ENCODE assay signal across 10 cellular contexts in genomic region chr17:75842963-75843576, GRCh38. TPM values are rescaled to one million over a fixed set of nuclear protein-coding genes. Genes with fewer than 3 reads are reported as not detected.
DNase-seq lines count a peak whose midpoint lies in the region; ATAC-seq, FAIRE-seq and TF ChIP-seq lines count a peak whose summit lies in the region.
"Had no signal": no experiment of that assay in that cellular context is flagged by ENCODE, and none has a peak within 500 bp of the region (broad histone marks: within the 10 kb centered on the region; RNA-seq: fewer than 3 reads in every experiment).

No MANE protein-coding gene starts in this region.

- peaks cover 11% of the 10 kb centered on the region for H3K4me1 Mint-ChIP-seq in activated CD4-positive, alpha-beta T cell treated with anti-CD3 and anti-CD28 coated beads, Interleukin-2, amount 10 ng/mL, durations not matched to agents 24 days and 14 days

- no peak for ATAC-seq in HG02798 (IDR thresholded peaks at IDR 0.05; ENCODE audit: poor library complexity, unreplicated experiment)

- TF ChIP-seq CTCF in GM20000 (IDR thresholded peaks at IDR 0.05; ENCODE audit: extremely low read depth, missing control alignments) (no peak), endothelial cell of umbilical vein (IDR thresholded peaks at IDR 0.05; ENCODE audit: extremely low read depth in 1 of 2, insufficient read depth in 1 of 2, low read depth in 1 of 2, low read length in 2 of 2) (no peak)

- H2AFZ ChIP-seq in endothelial cell of umbilical vein (ENCODE audit: low read depth, low read length): peak overlapping the region; percentile 86

- no peaks in the 10 kb centered on the region for H3K9me1 ChIP-seq in endothelial cell of umbilical vein (replicated peaks; ENCODE audit: control insufficient read depth, extremely low read depth, insufficient read depth, low read length)

- peaks cover 31% of the 10 kb centered on the region for H3K4me1 ChIP-seq in endothelial cell of umbilical vein (ENCODE audit: control insufficient read depth, extremely low read depth, insufficient read depth, low read length)

- DNase-seq in GM20000 (ENCODE audit: low spot score) (peak; percentile 61), endothelial cell of umbilical vein (ENCODE audit: low read depth, low spot score) (no peak), SW480 (ENCODE audit: low spot score) (no peak), inferior parietal cortex (ENCODE audit: extremely low spot score) (no peak)
- peak; percentile 79 for DNase-seq in activated CD4-positive, alpha-beta T cell treated with anti-CD3 and anti-CD28 coated beads, Interleukin-2, amount 10 ng/mL, durations not matched to agents 24 days and 14 days
- peak; percentile 47 for DNase-seq in stimulated activated CD8-positive, alpha-beta memory T cell treated with anti-CD3 and anti-CD28 coated beads, Interleukin-4, amount 100 ng/mL, for 48 hours
- DNase-seq: GOT3, NCI-H1417 treated with DMSO at 0.1 percent for 48 hours, SHP77 had no signal

- intact Hi-C loops in activated CD4-positive, alpha-beta T cell treated with anti-CD3 and anti-CD28 coated beads, Interleukin-2, amount 10 ng/mL, durations not matched to agents 24 days and 14 days (cut with micrococcal nuclease): loop anchor here (1.0 kb wide), 1 partner anchor 57 kb away; no protein-coding TSS in a partner anchor
- intact Hi-C loops in endothelial cell of umbilical vein (cut with micrococcal nuclease): no loop called here

- no peak for FAIRE-seq in endothelial cell of umbilical vein (lab: Jason Lieb, UNC)

- POLR2A ChIA-PET in endothelial cell of umbilical vein (lab: Charles Lee): no interaction called here

- dilution Hi-C loops in endothelial cell of umbilical vein (cut with MboI; ENCODE audit: extremely low pct_ligation_motif_present, low sequenced_read_pairs): no loop called here

- no peak overlapping the region for H3K27ac ChIP-seq in endothelial cell of umbilical vein (ENCODE audit: insufficient read depth, low read depth, low read length)

- no peaks in the 10 kb centered on the region for H3K27me3 Mint-ChIP-seq in activated CD4-positive, alpha-beta T cell treated with anti-CD3 and anti-CD28 coated beads, Interleukin-2, amount 10 ng/mL, durations not matched to agents 24 days and 14 days

- H3K9ac ChIP-seq in endothelial cell of umbilical vein (replicated peaks; ENCODE audit: extremely low read depth, insufficient read depth, low read length): no peak overlapping the region

- H3K79me2 ChIP-seq in endothelial cell of umbilical vein (ENCODE audit: control insufficient read depth, insufficient read depth, low read length): no peaks in the 10 kb centered on the region

- H3K36me3 ChIP-seq in endothelial cell of umbilical vein (ENCODE audit: control insufficient read depth in 2 of 2, extremely low read depth in 1 of 2, insufficient read depth in 2 of 2, low read length in 2 of 2): peaks cover under 1 to 16% of the 10 kb centered on the region in 2 experiments

- H3K9me3 ChIP-seq in endothelial cell of umbilical vein (replicated peaks; ENCODE audit: control insufficient read depth, insufficient read depth, low read length): no peaks in the 10 kb centered on the region

- H3K4me3 Mint-ChIP-seq in activated CD4-positive, alpha-beta T cell treated with anti-CD3 and anti-CD28 coated beads, Interleukin-2, amount 10 ng/mL, durations not matched to agents 24 days and 14 days: peak overlapping the region; percentile 89

- no peaks in the 10 kb centered on the region for H3K27me3 ChIP-seq in endothelial cell of umbilical vein (ENCODE audit: control insufficient read depth in 2 of 2, insufficient read depth in 2 of 2, low read length in 2 of 2)

- H4K20me1 ChIP-seq in endothelial cell of umbilical vein (replicated peaks; ENCODE audit: control insufficient read depth, extremely low read depth, insufficient read depth, low read length): no peaks in the 10 kb centered on the region

- no peak overlapping the region for H3K4me2 ChIP-seq in endothelial cell of umbilical vein (ENCODE audit: insufficient read depth, low read length)

- no peaks in the 10 kb centered on the region for H3K9me3 Mint-ChIP-seq in activated CD4-positive, alpha-beta T cell treated with anti-CD3 and anti-CD28 coated beads, Interleukin-2, amount 10 ng/mL, durations not matched to agents 24 days and 14 days

- peak overlapping the region; percentile 97 for H3K27ac Mint-ChIP-seq in activated CD4-positive, alpha-beta T cell treated with anti-CD3 and anti-CD28 coated beads, Interleukin-2, amount 10 ng/mL, durations not matched to agents 24 days and 14 days

- no peak overlapping the region for H3K4me3 ChIP-seq in endothelial cell of umbilical vein (replicated peaks in 1 of 3; ENCODE audit: insufficient read depth in 1 of 3, low read depth in 1 of 3, low read length in 3 of 3)

- peaks cover 29% of the 10 kb centered on the region for H3K36me3 Mint-ChIP-seq in activated CD4-positive, alpha-beta T cell treated with anti-CD3 and anti-CD28 coated beads, Interleukin-2, amount 10 ng/mL, durations not matched to agents 24 days and 14 days (ENCODE audit: low read depth)

- no peak for TF ChIP-seq POLR2A in endothelial cell of umbilical vein (IDR thresholded peaks at IDR 0.05; ENCODE audit: low read depth, low read length)

- BruUV-seq in endothelial cell of umbilical vein (replicated peaks; lab: Mats Ljungman, UMichigan): no TSS peak

- CTCF ChIA-PET in endothelial cell of umbilical vein (lab: Charles Lee): interaction anchor here (0.9 to 3.4 kb wide), 5 partner anchors 13 to 70 kb away, joined by 3 to 24 read pairs (median 4); no protein-coding TSS in a partner anchor

TF ChIP-seq in endothelial cell of umbilical vein, 7 proteins besides CTCF, POLR2A, EP300 and RAD21 (continues in another document):
- no peak for TF ChIP-seq JUN (IDR thresholded peaks at IDR 0.05; ENCODE audit: borderline replicate concordance, insufficient read depth, insufficient read length, low read depth)

RNA-seq across cellular contexts. Expression of gene UNC13D, which starts 1.1 kb away (rescaled TPM):
- total RNA-seq in activated CD4-positive, alpha-beta T cell treated with anti-CD3 and anti-CD28 coated beads, Interleukin-2, amount 10 ng/mL, durations not matched to agents 24 days and 14 days: 158 and 161 TPM in 2 replicates
- 7.1 and 14.9 TPM in 2 replicates for total RNA-seq in endothelial cell of umbilical vein
- polyA plus RNA-seq in endothelial cell of umbilical vein: 6.9 and 7.7 TPM in 2 replicates
- 3.3 and 4.8 TPM in 2 replicates for polyA plus RNA-seq in endothelial cell of umbilical vein (2011; cell fraction: cytosol; rRNA removed)
- polyA plus RNA-seq in endothelial cell of umbilical vein (2011; cell fraction: nucleus; rRNA removed): 24.6 and 25.1 TPM in 2 replicates
- polyA plus RNA-seq in endothelial cell of umbilical vein (2012): 2.2 and 3.1 TPM in 2 replicates
- 6.7 and 7.4 TPM in 2 replicates for polyA minus RNA-seq in endothelial cell of umbilical vein
- polyA minus RNA-seq in endothelial cell of umbilical vein (2011; cell fraction: cytosol; rRNA and poly(A)+ RNA removed): 62.6 TPM
- polyA minus RNA-seq in endothelial cell of umbilical vein (2011; cell fraction: nucleus; rRNA and poly(A)+ RNA removed): 7.5 and 14.8 TPM in 2 replicates

RNA-seq across cellular contexts. Expression of gene WBP2, which starts 12.1 kb away (rescaled TPM):
- total RNA-seq in activated CD4-positive, alpha-beta T cell treated with anti-CD3 and anti-CD28 coated beads, Interleukin-2, amount 10 ng/mL, durations not matched to agents 24 days and 14 days: 68.9 and 70.0 TPM in 2 replicates
- total RNA-seq in endothelial cell of umbilical vein: 120 and 126 TPM in 2 replicates
- 81.5 and 104 TPM in 2 replicates for polyA plus RNA-seq in endothelial cell of umbilical vein
- 35.6 and 46.5 TPM in 2 replicates for polyA plus RNA-seq in endothelial cell of umbilical vein (2011; cell fraction: cytosol; rRNA removed)
- 76.5 and 76.7 TPM in 2 replicates for polyA plus RNA-seq in endothelial cell of umbilical vein (2011; cell fraction: nucleus; rRNA removed)
- polyA plus RNA-seq in endothelial cell of umbilical vein (2012): 99.5 and 124 TPM in 2 replicates
- polyA minus RNA-seq in endothelial cell of umbilical vein: 71.7 and 72.7 TPM in 2 replicates
- 28.6 TPM for polyA minus RNA-seq in endothelial cell of umbilical vein (2011; cell fraction: cytosol; rRNA and poly(A)+ RNA removed)
- polyA minus RNA-seq in endothelial cell of umbilical vein (2011; cell fraction: nucleus; rRNA and poly(A)+ RNA removed): 52.0 and 56.1 TPM in 2 replicates

RNA-seq across cellular contexts. Expression of gene TRIM47, which starts 35.3 kb away (rescaled TPM):
- 25.2 and 33.2 TPM in 2 replicates for total RNA-seq in activated CD4-positive, alpha-beta T cell treated with anti-CD3 and anti-CD28 coated beads, Interleukin-2, amount 10 ng/mL, durations not matched to agents 24 days and 14 days
- total RNA-seq in endothelial cell of umbilical vein: 56.7 and 67.7 TPM in 2 replicates
- 75.1 and 85.3 TPM in 2 replicates for polyA plus RNA-seq in endothelial cell of umbilical vein
- 36.1 and 45.2 TPM in 2 replicates for polyA plus RNA-seq in endothelial cell of umbilical vein (2011; cell fraction: cytosol; rRNA removed)
- polyA plus RNA-seq in endothelial cell of umbilical vein (2011; cell fraction: nucleus; rRNA removed): 92.7 and 117 TPM in 2 replicates
- polyA plus RNA-seq in endothelial cell of umbilical vein (2012): 38.5 and 58.5 TPM in 2 replicates
- 42.0 and 46.2 TPM in 2 replicates for polyA minus RNA-seq in endothelial cell of umbilical vein
- polyA minus RNA-seq in endothelial cell of umbilical vein (2011; cell fraction: cytosol; rRNA and poly(A)+ RNA removed): 17.7 TPM
- polyA minus RNA-seq in endothelial cell of umbilical vein (2011; cell fraction: nucleus; rRNA and poly(A)+ RNA removed): 41.4 and 72.3 TPM in 2 replicates

RNA-seq across cellular contexts. Expression of gene TRIM65, which starts 53.7 kb away (rescaled TPM):
- total RNA-seq in activated CD4-positive, alpha-beta T cell treated with anti-CD3 and anti-CD28 coated beads, Interleukin-2, amount 10 ng/mL, durations not matched to agents 24 days and 14 days: 47.6 and 48.1 TPM in 2 replicates
- 28.1 and 33.5 TPM in 2 replicates for total RNA-seq in endothelial cell of umbilical vein
- polyA plus RNA-seq in endothelial cell of umbilical vein: 18.6 and 19.3 TPM in 2 replicates
- 13.3 and 16.1 TPM in 2 replicates for polyA plus RNA-seq in endothelial cell of umbilical vein (2011; cell fraction: cytosol; rRNA removed)
- 15.9 and 16.9 TPM in 2 replicates for polyA plus RNA-seq in endothelial cell of umbilical vein (2011; cell fraction: nucleus; rRNA removed)
- polyA plus RNA-seq in endothelial cell of umbilical vein (2012): 18.0 and 25.3 TPM in 2 replicates
- polyA minus RNA-seq in endothelial cell of umbilical vein: 10.9 and 12.8 TPM in 2 replicates
- 14.5 TPM for polyA minus RNA-seq in endothelial cell of umbilical vein (2011; cell fraction: cytosol; rRNA and poly(A)+ RNA removed)
- polyA minus RNA-seq in endothelial cell of umbilical vein (2011; cell fraction: nucleus; rRNA and poly(A)+ RNA removed): 5.7 and 6.3 TPM in 2 replicates

RNA-seq across cellular contexts. Expression of gene UNK, which starts 58.5 kb away (rescaled TPM):
- 28.9 and 30.0 TPM in 2 replicates for total RNA-seq in activated CD4-positive, alpha-beta T cell treated with anti-CD3 and anti-CD28 coated beads, Interleukin-2, amount 10 ng/mL, durations not matched to agents 24 days and 14 days
- 23.2 and 25.9 TPM in 2 replicates for total RNA-seq in endothelial cell of umbilical vein
- polyA plus RNA-seq in endothelial cell of umbilical vein: 16.0 and 18.0 TPM in 2 replicates
- polyA plus RNA-seq in endothelial cell of umbilical vein (2011; cell fraction: cytosol; rRNA removed): 11.7 and 12.6 TPM in 2 replicates
- 36.1 and 39.0 TPM in 2 replicates for polyA plus RNA-seq in endothelial cell of umbilical vein (2011; cell fraction: nucleus; rRNA removed)
- polyA plus RNA-seq in endothelial cell of umbilical vein (2012): 12.7 and 14.2 TPM in 2 replicates
- polyA minus RNA-seq in endothelial cell of umbilical vein: 29.5 and 43.8 TPM in 2 replicates
- polyA minus RNA-seq in endothelial cell of umbilical vein (2011; cell fraction: cytosol; rRNA and poly(A)+ RNA removed): 8.2 TPM
- 62.6 and 83.0 TPM in 2 replicates for polyA minus RNA-seq in endothelial cell of umbilical vein (2011; cell fraction: nucleus; rRNA and poly(A)+ RNA removed)

Comparison
In these comparisons a context has a peak if more than half of its experiments do, and no peak if none do; other contexts are left out.
1. DNase-seq: peak in GM20000 (single experiment), activated CD4-positive, alpha-beta T cell treated with anti-CD3 and anti-CD28 coated beads, Interleukin-2, amount 10 ng/mL, durations not matched to agents 24 days and 14 days (single experiment) and stimulated activated CD8-positive, alpha-beta memory T cell treated with anti-CD3 and anti-CD28 coated beads, Interleukin-4, amount 100 ng/mL, for 48 hours (single experiment); none in endothelial cell of umbilical vein (single experiment), SW480 (single experiment) and inferior parietal cortex (single experiment).
2. RNA of gene UNC13D, which starts 1.1 kb away (total RNA-seq): 158 to 161 TPM in activated CD4-positive, alpha-beta T cell treated with anti-CD3 and anti-CD28 coated beads, Interleukin-2, amount 10 ng/mL, durations not matched to agents 24 days and 14 days; 7.1 to 14.9 TPM in endothelial cell of umbilical vein; every median in the first group is over 10 times any median in the second.